Comparison of ENCODE assay signal across 1 cellular context in the genomic region with DNA sequence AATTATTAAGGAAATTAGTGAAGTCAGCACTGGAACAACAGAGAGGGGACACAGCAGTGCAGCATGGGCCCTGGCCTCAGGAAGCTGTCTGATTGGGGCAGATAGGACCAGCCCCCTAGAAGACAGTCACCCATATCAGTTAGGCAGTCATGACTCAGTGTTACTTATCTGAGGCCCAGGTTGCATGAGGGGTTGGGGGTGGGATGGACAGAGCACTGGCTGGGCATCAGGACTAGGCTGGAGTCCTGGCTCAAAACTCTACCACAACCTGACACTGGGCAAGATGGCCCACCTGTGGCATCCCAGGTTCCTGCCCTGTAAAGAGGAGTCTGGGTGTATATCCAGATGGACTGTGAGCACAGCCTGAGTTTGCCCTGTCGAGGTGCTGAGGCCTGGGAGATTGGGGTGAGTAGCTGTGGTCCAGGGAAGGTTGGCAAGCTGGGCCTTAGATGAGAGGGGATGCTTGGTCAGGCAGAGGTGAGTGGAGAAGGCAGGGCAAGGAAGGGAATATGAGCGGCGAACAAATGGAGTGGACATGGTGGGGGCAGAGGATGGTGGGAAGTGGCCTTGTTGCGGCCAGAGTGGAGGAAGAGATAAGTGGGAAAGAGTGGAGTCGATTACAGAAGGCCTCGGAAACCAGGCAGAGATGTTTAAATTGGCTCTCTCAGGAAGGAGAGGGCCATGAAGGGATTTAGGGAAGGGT.
TF ChIP-seq lines count a peak whose summit lies in the region.

No MANE protein-coding gene starts in this region.

TF ChIP-seq in K562, 482 proteins besides CTCF, POLR2A, EP300 and RAD21 (continued from another document and continues in another):
- TF ChIP-seq, protein P1, sequence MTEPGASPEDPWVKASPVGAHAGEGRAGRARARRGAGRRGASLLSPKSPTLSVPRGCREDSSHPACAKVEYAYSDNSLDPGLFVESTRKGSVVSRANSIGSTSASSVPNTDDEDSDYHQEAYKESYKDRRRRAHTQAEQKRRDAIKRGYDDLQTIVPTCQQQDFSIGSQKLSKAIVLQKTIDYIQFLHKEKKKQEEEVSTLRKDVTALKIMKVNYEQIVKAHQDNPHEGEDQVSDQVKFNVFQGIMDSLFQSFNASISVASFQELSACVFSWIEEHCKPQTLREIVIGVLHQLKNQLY (CRISPR knock-in tag; conservative IDR thresholded peaks at IDR 0.05), result peak in 1 of 2 experiments; percentile 12; a peak in 1 of 4 replicates
- peak; percentile 90 for TF ChIP-seq TAL1 (IDR thresholded peaks at IDR 0.05)
- TF ChIP-seq GABPB1 (CRISPR knock-in tag; IDR thresholded peaks at IDR 0.05), result peak; percentile 45; the same call in 1 of the 2 replicates
- TF ChIP-seq ZNF23 (CRISPR knock-in tag; IDR thresholded peaks at IDR 0.05), result no peak
- TF ChIP-seq TCF7L2 (IDR thresholded peaks at IDR 0.05; ENCODE audit: low read depth, low read length), result no peak
- peak; percentile 72 for TF ChIP-seq BACH1 (tag; IDR thresholded peaks at IDR 0.05)
- TF ChIP-seq POLR2AphosphoS5 (IDR thresholded peaks at IDR 0.05; ENCODE audit: control insufficient read depth, insufficient read depth, low read depth, low read length), result peak; percentile 94
- TF ChIP-seq, protein P2, sequence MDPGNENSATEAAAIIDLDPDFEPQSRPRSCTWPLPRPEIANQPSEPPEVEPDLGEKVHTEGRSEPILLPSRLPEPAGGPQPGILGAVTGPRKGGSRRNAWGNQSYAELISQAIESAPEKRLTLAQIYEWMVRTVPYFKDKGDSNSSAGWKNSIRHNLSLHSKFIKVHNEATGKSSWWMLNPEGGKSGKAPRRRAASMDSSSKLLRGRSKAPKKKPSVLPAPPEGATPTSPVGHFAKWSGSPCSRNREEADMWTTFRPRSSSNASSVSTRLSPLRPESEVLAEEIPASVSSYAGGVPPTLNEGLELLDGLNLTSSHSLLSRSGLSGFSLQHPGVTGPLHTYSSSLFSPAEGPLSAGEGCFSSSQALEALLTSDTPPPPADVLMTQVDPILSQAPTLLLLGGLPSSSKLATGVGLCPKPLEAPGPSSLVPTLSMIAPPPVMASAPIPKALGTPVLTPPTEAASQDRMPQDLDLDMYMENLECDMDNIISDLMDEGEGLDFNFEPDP (CRISPR knock-in tag; IDR thresholded peaks at IDR 0.05), result peak; percentile 74; the same call in 1 of the 2 replicates
- no peak for TF ChIP-seq RBM14 (IDR thresholded peaks at IDR 0.05; ENCODE audit: borderline replicate concordance, insufficient read depth, low read depth, low read length)
- peak; percentile 45; the same call in 1 of the 2 replicates for TF ChIP-seq ZNF311 (CRISPR knock-in tag; IDR thresholded peaks at IDR 0.05)
- TF ChIP-seq JUN (IDR thresholded peaks at IDR 0.05; ENCODE audit: borderline replicate concordance, low read depth, low read length), result peak; percentile 96
- peak; percentile 95; the same call in 1 of the 2 replicates for TF ChIP-seq JUN (CRISPR knock-in tag; IDR thresholded peaks at IDR 0.05; ENCODE audit: borderline replicate concordance)
- no peak; the same call in 1 of the 2 replicates for TF ChIP-seq ZSCAN29 (IDR thresholded peaks at IDR 0.05)
- TF ChIP-seq, protein P3, sequence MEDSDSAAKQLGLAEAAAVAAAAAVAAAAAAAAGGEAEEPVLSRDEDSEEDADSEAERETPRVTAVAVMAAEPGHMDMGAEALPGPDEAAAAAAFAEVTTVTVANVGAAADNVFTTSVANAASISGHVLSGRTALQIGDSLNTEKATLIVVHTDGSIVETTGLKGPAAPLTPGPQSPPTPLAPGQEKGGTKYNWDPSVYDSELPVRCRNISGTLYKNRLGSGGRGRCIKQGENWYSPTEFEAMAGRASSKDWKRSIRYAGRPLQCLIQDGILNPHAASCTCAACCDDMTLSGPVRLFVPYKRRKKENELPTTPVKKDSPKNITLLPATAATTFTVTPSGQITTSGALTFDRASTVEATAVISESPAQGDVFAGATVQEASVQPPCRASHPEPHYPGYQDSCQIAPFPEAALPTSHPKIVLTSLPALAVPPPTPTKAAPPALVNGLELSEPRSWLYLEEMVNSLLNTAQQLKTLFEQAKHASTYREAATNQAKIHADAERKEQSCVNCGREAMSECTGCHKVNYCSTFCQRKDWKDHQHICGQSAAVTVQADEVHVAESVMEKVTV (CRISPR knock-in tag; IDR thresholded peaks at IDR 0.05), result peak; percentile 31; the same call in 1 of the 2 replicates
- TF ChIP-seq ZNF668 (CRISPR knock-in tag; IDR thresholded peaks at IDR 0.05), result peak; percentile 63; the same call in 1 of the 2 replicates
- peak; percentile 34; the same call in 1 of the 2 replicates for TF ChIP-seq HDAC8 (tag; IDR thresholded peaks at IDR 0.05)
- TF ChIP-seq, protein P4, sequence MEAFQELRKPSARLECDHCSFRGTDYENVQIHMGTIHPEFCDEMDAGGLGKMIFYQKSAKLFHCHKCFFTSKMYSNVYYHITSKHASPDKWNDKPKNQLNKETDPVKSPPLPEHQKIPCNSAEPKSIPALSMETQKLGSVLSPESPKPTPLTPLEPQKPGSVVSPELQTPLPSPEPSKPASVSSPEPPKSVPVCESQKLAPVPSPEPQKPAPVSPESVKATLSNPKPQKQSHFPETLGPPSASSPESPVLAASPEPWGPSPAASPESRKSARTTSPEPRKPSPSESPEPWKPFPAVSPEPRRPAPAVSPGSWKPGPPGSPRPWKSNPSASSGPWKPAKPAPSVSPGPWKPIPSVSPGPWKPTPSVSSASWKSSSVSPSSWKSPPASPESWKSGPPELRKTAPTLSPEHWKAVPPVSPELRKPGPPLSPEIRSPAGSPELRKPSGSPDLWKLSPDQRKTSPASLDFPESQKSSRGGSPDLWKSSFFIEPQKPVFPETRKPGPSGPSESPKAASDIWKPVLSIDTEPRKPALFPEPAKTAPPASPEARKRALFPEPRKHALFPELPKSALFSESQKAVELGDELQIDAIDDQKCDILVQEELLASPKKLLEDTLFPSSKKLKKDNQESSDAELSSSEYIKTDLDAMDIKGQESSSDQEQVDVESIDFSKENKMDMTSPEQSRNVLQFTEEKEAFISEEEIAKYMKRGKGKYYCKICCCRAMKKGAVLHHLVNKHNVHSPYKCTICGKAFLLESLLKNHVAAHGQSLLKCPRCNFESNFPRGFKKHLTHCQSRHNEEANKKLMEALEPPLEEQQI (IDR thresholded peaks at IDR 0.05), result no peak
- TF ChIP-seq FOS (IDR thresholded peaks at IDR 0.05; ENCODE audit: extremely low read depth, insufficient read length), result peak; percentile 60
- TF ChIP-seq, protein P5, sequence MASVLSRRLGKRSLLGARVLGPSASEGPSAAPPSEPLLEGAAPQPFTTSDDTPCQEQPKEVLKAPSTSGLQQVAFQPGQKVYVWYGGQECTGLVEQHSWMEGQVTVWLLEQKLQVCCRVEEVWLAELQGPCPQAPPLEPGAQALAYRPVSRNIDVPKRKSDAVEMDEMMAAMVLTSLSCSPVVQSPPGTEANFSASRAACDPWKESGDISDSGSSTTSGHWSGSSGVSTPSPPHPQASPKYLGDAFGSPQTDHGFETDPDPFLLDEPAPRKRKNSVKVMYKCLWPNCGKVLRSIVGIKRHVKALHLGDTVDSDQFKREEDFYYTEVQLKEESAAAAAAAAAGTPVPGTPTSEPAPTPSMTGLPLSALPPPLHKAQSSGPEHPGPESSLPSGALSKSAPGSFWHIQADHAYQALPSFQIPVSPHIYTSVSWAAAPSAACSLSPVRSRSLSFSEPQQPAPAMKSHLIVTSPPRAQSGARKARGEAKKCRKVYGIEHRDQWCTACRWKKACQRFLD (CRISPR knock-in tag; IDR thresholded peaks at IDR 0.05), result peak; percentile 80; the same call in 1 of the 2 replicates
- TF ChIP-seq MYC (IDR thresholded peaks at IDR 0.05; ENCODE audit: low read depth, low read length), result peak; percentile 81
- TF ChIP-seq MYC (CRISPR knock-in tag; IDR thresholded peaks at IDR 0.05; ENCODE audit: borderline replicate concordance, low read depth), result no peak
- TF ChIP-seq, protein P6, sequence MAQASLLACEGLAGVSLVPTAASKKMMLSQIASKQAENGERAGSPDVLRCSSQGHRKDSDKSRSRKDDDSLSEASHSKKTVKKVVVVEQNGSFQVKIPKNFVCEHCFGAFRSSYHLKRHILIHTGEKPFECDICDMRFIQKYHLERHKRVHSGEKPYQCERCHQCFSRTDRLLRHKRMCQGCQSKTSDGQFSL (CRISPR knock-in tag; IDR thresholded peaks at IDR 0.05), result peak; percentile 79
- TF ChIP-seq, protein P6 (tag; IDR thresholded peaks at IDR 0.05), result peak; percentile 27 to 42; a peak in 1 of 4 replicates
- peak; percentile 51 for TF ChIP-seq ZNF24 (IDR thresholded peaks at IDR 0.05)
- TF ChIP-seq SLC30A9 (CRISPR knock-in tag; IDR thresholded peaks at IDR 0.05), result no peak
- 0 out of 2 replicates have a peak, but pooled peaks have one; percentile 50 for TF ChIP-seq ZNF76 (CRISPR knock-in tag; IDR thresholded peaks at IDR 0.05; ENCODE audit: borderline replicate concordance)
- peak; percentile 89 for TF ChIP-seq EHMT2 (IDR thresholded peaks at IDR 0.05)
- TF ChIP-seq PML (IDR thresholded peaks at IDR 0.05; ENCODE audit: low read length), result peak; percentile 92
- peak; percentile 50; the same call in 1 of the 2 replicates for TF ChIP-seq E2F3 (CRISPR knock-in tag; IDR thresholded peaks at IDR 0.05)
- TF ChIP-seq GABPA (tag; conservative IDR thresholded peaks at IDR 0.05; ENCODE audit: low read depth), result peak; percentile 30; the same call in 1 of the 2 replicates
- peak; percentile 70 for TF ChIP-seq ZEB2 (IDR thresholded peaks at IDR 0.05)
- TF ChIP-seq HNRNPL (IDR thresholded peaks at IDR 0.05; ENCODE audit: low read depth, low read length), result peak; percentile 70
- TF ChIP-seq GTF2E2 (tag; IDR thresholded peaks at IDR 0.05), result no peak
- TF ChIP-seq ZNF75A (CRISPR knock-in tag; IDR thresholded peaks at IDR 0.05), result 0 out of 2 replicates have a peak, but pooled peaks have one; percentile 13
- no peak for TF ChIP-seq DDX20 (tag; IDR thresholded peaks at IDR 0.05; ENCODE audit: low read depth)
- TF ChIP-seq ZBED1 (IDR thresholded peaks at IDR 0.05), result peak; percentile 83; the same call in 1 of the 2 replicates
- 0 out of 2 replicates have a peak, but pooled peaks have one; percentile 33 for TF ChIP-seq HMG20A (CRISPR knock-in tag; conservative IDR thresholded peaks at IDR 0.05)
- TF ChIP-seq NEUROD1 (IDR thresholded peaks at IDR 0.05; ENCODE audit: borderline replicate concordance, low read depth, low read length, partially characterized antibody), result peak; percentile 95
- TF ChIP-seq, protein P7, sequence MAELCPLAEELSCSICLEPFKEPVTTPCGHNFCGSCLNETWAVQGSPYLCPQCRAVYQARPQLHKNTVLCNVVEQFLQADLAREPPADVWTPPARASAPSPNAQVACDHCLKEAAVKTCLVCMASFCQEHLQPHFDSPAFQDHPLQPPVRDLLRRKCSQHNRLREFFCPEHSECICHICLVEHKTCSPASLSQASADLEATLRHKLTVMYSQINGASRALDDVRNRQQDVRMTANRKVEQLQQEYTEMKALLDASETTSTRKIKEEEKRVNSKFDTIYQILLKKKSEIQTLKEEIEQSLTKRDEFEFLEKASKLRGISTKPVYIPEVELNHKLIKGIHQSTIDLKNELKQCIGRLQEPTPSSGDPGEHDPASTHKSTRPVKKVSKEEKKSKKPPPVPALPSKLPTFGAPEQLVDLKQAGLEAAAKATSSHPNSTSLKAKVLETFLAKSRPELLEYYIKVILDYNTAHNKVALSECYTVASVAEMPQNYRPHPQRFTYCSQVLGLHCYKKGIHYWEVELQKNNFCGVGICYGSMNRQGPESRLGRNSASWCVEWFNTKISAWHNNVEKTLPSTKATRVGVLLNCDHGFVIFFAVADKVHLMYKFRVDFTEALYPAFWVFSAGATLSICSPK (IDR thresholded peaks at IDR 0.05; ENCODE audit: borderline replicate concordance), result peak; percentile 96; the same call in 1 of the 2 replicates
- TF ChIP-seq HDAC6 (IDR thresholded peaks at IDR 0.05; ENCODE audit: low read depth, low read length), result no peak
- TF ChIP-seq, protein P8, sequence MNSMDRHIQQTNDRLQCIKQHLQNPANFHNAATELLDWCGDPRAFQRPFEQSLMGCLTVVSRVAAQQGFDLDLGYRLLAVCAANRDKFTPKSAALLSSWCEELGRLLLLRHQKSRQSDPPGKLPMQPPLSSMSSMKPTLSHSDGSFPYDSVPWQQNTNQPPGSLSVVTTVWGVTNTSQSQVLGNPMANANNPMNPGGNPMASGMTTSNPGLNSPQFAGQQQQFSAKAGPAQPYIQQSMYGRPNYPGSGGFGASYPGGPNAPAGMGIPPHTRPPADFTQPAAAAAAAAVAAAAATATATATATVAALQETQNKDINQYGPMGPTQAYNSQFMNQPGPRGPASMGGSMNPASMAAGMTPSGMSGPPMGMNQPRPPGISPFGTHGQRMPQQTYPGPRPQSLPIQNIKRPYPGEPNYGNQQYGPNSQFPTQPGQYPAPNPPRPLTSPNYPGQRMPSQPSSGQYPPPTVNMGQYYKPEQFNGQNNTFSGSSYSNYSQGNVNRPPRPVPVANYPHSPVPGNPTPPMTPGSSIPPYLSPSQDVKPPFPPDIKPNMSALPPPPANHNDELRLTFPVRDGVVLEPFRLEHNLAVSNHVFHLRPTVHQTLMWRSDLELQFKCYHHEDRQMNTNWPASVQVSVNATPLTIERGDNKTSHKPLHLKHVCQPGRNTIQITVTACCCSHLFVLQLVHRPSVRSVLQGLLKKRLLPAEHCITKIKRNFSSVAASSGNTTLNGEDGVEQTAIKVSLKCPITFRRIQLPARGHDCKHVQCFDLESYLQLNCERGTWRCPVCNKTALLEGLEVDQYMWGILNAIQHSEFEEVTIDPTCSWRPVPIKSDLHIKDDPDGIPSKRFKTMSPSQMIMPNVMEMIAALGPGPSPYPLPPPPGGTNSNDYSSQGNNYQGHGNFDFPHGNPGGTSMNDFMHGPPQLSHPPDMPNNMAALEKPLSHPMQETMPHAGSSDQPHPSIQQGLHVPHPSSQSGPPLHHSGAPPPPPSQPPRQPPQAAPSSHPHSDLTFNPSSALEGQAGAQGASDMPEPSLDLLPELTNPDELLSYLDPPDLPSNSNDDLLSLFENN (IDR thresholded peaks at IDR 0.05; ENCODE audit: low read depth in 2 of 2, low read length in 2 of 2), result peak in 1 of 2 experiments; percentile 88; a peak in 2 of 4 replicates
- peak; percentile 97 for TF ChIP-seq RNF2 (IDR thresholded peaks at IDR 0.05)
- peak; percentile 15; the same call in 1 of the 2 replicates for TF ChIP-seq ZNF764 (CRISPR knock-in tag; IDR thresholded peaks at IDR 0.05; ENCODE audit: low read depth)
- TF ChIP-seq, protein P9, sequence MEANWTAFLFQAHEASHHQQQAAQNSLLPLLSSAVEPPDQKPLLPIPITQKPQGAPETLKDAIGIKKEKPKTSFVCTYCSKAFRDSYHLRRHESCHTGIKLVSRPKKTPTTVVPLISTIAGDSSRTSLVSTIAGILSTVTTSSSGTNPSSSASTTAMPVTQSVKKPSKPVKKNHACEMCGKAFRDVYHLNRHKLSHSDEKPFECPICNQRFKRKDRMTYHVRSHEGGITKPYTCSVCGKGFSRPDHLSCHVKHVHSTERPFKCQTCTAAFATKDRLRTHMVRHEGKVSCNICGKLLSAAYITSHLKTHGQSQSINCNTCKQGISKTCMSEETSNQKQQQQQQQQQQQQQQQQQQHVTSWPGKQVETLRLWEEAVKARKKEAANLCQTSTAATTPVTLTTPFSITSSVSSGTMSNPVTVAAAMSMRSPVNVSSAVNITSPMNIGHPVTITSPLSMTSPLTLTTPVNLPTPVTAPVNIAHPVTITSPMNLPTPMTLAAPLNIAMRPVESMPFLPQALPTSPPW (CRISPR knock-in tag; IDR thresholded peaks at IDR 0.05), result peak; percentile 56
